Comparison of ENCODE assay signal across 8 cellular contexts in the genomic region with DNA sequence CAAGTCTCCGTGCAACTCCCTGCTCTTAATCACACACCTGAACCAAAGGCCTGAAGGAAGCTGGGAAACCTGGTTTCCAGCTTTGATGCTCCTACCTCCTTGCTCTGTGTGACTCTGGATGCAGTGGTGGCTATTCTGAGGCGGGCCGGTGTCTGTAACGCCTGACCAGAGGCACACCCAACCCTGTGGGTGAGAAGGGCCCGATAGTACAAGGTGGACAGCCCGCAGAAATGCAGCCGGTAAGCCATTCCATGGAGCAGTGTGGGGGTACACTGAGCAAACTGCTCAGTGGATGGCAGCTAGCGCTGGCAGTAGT. TPM values are rescaled to one million over a fixed set of nuclear protein-coding genes. Genes with fewer than 3 reads are reported as not detected.
DNase-seq lines count a peak whose midpoint lies in the region; ATAC-seq and TF ChIP-seq lines count a peak whose summit lies in the region.

No MANE protein-coding gene starts in this region.

- H3K36me3 ChIP-seq in mucosa of descending colon (ENCODE audit: low read depth): no peaks in the 10 kb centered on the region

- peaks cover 22% of the 10 kb centered on the region for H3K27me3 Mint-ChIP-seq in activated naive CD4-positive, alpha-beta T cell treated with anti-CD3 and anti-CD28 coated beads, Interleukin-2, amount 10 ng/mL, durations not matched to agents 7 days and 5 days
- H3K27me3 Mint-ChIP-seq in MCF 10A (ENCODE audit: insufficient read depth, unreplicated experiment): no peaks in the 10 kb centered on the region
- no peaks in the 10 kb centered on the region for H3K27me3 Mint-ChIP-seq in type B pancreatic cell

- POLR2A ChIA-PET in MCF 10A (lab: Yijun Ruan, JAX): interaction anchor here (0.7 to 5.0 kb wide), 7 partner anchors 10 to 245 kb away, joined by 3 to 53 read pairs (median 5); partner anchors contain the start of genes AHDC1 and WASF2

- no peaks in the 10 kb centered on the region for H3K36me3 Mint-ChIP-seq in activated naive CD4-positive, alpha-beta T cell treated with anti-CD3 and anti-CD28 coated beads, Interleukin-2, amount 10 ng/mL, durations not matched to agents 7 days and 5 days
- H3K36me3 Mint-ChIP-seq in MCF 10A (ENCODE audit: insufficient read depth, unreplicated experiment): no peaks in the 10 kb centered on the region
- H3K36me3 Mint-ChIP-seq in type B pancreatic cell: no peaks in the 10 kb centered on the region

- H3K4me1 ChIP-seq in mucosa of descending colon (ENCODE audit: low read depth): peaks cover 54% of the 10 kb centered on the region

- no peaks in the 10 kb centered on the region for H3K9me3 ChIP-seq in mucosa of descending colon

- H3K4me1 Mint-ChIP-seq in activated naive CD4-positive, alpha-beta T cell treated with anti-CD3 and anti-CD28 coated beads, Interleukin-2, amount 10 ng/mL, durations not matched to agents 7 days and 5 days: peaks cover 25% of the 10 kb centered on the region
- H3K4me1 Mint-ChIP-seq in MCF 10A (ENCODE audit: insufficient read depth, unreplicated experiment) (peaks cover 44% of the 10 kb centered on the region), type B pancreatic cell (ENCODE audit: unreplicated experiment) (peaks cover 84% of the 10 kb centered on the region)

- H3K4me3 ChIP-seq in mucosa of descending colon: no peak overlapping the region

- H3K9me3 Mint-ChIP-seq in activated naive CD4-positive, alpha-beta T cell treated with anti-CD3 and anti-CD28 coated beads, Interleukin-2, amount 10 ng/mL, durations not matched to agents 7 days and 5 days: no peaks in the 10 kb centered on the region
- H3K9me3 Mint-ChIP-seq in MCF 10A (ENCODE audit: unreplicated experiment) (no peaks in the 10 kb centered on the region), type B pancreatic cell (no peaks in the 10 kb centered on the region)

- no peak overlapping the region for H3K27ac Mint-ChIP-seq in activated naive CD4-positive, alpha-beta T cell treated with anti-CD3 and anti-CD28 coated beads, Interleukin-2, amount 10 ng/mL, durations not matched to agents 7 days and 5 days
- H3K27ac Mint-ChIP-seq in MCF 10A (ENCODE audit: low read depth, unreplicated experiment) (peak overlapping the region; percentile 22), type B pancreatic cell (peak overlapping the region; percentile 86)

- ATAC-seq in mucosa of descending colon: peak; percentile 1

- intact Hi-C loops in MCF 10A (cut with micrococcal nuclease): no loop called here
- intact Hi-C loops in mucosa of descending colon (cut with DNase I, micrococcal nuclease): no loop called here

- CTCF ChIA-PET in activated naive CD4-positive, alpha-beta T cell treated with anti-CD3 and anti-CD28 coated beads, Interleukin-2, amount 10 ng/mL, durations not matched to agents 7 days and 5 days (lab: Charles Lee): interaction anchor here (0.7 to 9.9 kb wide), 11 partner anchors 8 to 95 kb away, joined by 3 to 97 read pairs (median 6); no protein-coding TSS in a partner anchor
- CTCF ChIA-PET in MCF 10A (lab: Yijun Ruan, JAX): interaction anchor here (0.6 to 5.2 kb wide), 12 partner anchors 9 to 894 kb away, joined by 3 to 53 read pairs (median 6); partner anchors contain the start of gene AHDC1

- H3K4me3 Mint-ChIP-seq in activated naive CD4-positive, alpha-beta T cell treated with anti-CD3 and anti-CD28 coated beads, Interleukin-2, amount 10 ng/mL, durations not matched to agents 7 days and 5 days: peak overlapping the region; percentile 25
- H3K4me3 Mint-ChIP-seq in MCF 10A (ENCODE audit: unreplicated experiment) (peak overlapping the region; percentile 61), type B pancreatic cell (peak overlapping the region; percentile 70)

- no TSS peak for BruUV-seq in MCF 10A (replicated peaks; lab: Mats Ljungman, UMichigan)

- TF ChIP-seq CTCF in MCF 10A (IDR thresholded peaks at IDR 0.05; ENCODE audit: unreplicated experiment) (no peak), mucosa of descending colon (IDR thresholded peaks at IDR 0.05) (no peak), type B pancreatic cell (conservative IDR thresholded peaks at IDR 0.05) (no peak)

- DNase-seq in activated naive CD4-positive, alpha-beta T cell treated with anti-CD3 and anti-CD28 coated beads, Interleukin-2, amount 10 ng/mL, durations not matched to agents 7 days and 5 days: no peak
- no peak for DNase-seq in activated naive CD4-positive, alpha-beta T cell treated with anti-CD3 and anti-CD28 coated beads, Interleukin-2, amount 50 U/mL, for 16 hours
- DNase-seq in MCF 10A (ENCODE audit: unreplicated experiment): no peak
- DNase-seq in mucosa of descending colon: no peak
- DNase-seq in type B pancreatic cell (ENCODE audit: extremely low spot score, unreplicated experiment): no peak
- no peak for DNase-seq in NCI-H226
- no peak for DNase-seq in NCI-H446 treated with DMSO at 0.1 percent for 48 hours (lab: John Stamatoyannopoulos, UW)
- DNase-seq in NCI-H2029 treated with DMSO at 0.1 percent for 48 hours (lab: John Stamatoyannopoulos, UW): no peak

RNA-seq across cellular contexts. Expression of gene AHDC1, which starts 36.1 kb away (rescaled TPM):
- total RNA-seq in MCF 10A (2022) (18.4 and 25.2 TPM in 2 replicates), mucosa of descending colon (10 to 100 TPM; 13.7 to 58.6 (median 18.7) TPM), type B pancreatic cell (ENCODE audit: low replicate concordance) (49.3 and 61.0 TPM in 2 replicates)
